ENCODE assay signal across 8 cellular contexts in the genomic region with DNA sequence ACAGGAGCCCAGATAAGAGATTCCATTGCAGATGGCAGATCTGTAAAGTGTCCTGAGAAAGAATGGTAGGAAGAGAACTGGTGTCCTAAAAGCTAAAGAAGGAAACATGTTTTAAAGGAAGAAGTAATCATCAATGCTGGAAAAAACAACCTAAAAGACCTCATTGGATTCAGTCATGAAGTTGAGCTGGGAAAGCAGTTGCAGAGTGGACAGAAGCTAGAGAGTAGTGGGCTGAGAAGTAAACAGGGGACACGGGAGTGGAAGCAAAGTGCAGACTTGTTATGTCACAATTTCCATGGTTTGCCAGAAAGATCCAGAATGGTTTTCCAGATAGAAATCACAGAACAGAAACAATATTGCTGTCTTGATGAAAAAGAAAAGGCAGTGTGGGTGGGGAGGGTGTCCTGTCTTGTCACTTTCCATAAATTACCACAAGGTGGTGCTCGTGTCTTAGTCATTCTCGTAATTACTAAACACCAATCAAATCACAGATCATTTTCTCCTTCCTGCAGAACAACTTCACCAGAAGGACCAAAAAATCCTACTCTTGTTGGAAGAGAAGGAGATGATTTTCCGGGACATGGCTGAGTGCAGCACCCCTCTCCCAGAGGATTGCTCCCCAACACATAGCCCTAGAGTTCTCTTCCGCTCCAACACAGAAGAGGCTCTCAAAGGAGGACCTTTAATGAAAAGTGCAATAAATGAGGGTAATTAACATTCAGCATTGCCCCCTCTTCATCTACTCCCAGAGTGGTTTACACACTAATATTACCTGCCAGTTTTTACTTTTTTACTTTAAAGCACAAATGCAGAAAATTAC.
DNase-seq lines count a peak whose midpoint lies in the region; ATAC-seq and TF ChIP-seq lines count a peak whose summit lies in the region.

No MANE protein-coding gene starts in this region.

- peaks cover 38% of the 10 kb centered on the region for H3K36me3 ChIP-seq in neural progenitor cell

- no peak overlapping the region for H3K4me2 ChIP-seq in neural progenitor cell

- H3K27ac Mint-ChIP-seq in activated CD4-positive, alpha-beta memory T cell treated with anti-CD3 and anti-CD28 coated beads, Interleukin-2, amount 10 ng/mL, durations not matched to agents 7 days and 5 days: peak overlapping the region; percentile 66
- H3K27ac Mint-ChIP-seq in neural progenitor cell: peak overlapping the region; percentile 4

- no peak overlapping the region for H3K4me3 ChIP-seq in AG04450 (ENCODE audit: low read depth, low read length)
- no peak overlapping the region for H3K4me3 ChIP-seq in GM12875 (ENCODE audit: low read depth, low read length)
- H3K4me3 ChIP-seq in fibroblast of pulmonary artery (replicated peaks; ENCODE audit: low read depth, low read length): no peak overlapping the region
- no peak overlapping the region for H3K4me3 ChIP-seq in neural progenitor cell

- H3K9me3 ChIP-seq in AG04450 (ENCODE audit: control insufficient read depth, insufficient read depth, low read length): peaks cover 4% of the 10 kb centered on the region; the same call in 1 of the 2 replicates
- peaks cover 12% of the 10 kb centered on the region for H3K9me3 ChIP-seq in neural progenitor cell (ENCODE audit: low read depth)

- H3K36me3 Mint-ChIP-seq in activated CD4-positive, alpha-beta memory T cell treated with anti-CD3 and anti-CD28 coated beads, Interleukin-2, amount 10 ng/mL, durations not matched to agents 7 days and 5 days (ENCODE audit: low read depth): peaks cover 81% of the 10 kb centered on the region
- peaks cover 39% of the 10 kb centered on the region for H3K36me3 Mint-ChIP-seq in neural progenitor cell

- H3K27me3 Mint-ChIP-seq in activated CD4-positive, alpha-beta memory T cell treated with anti-CD3 and anti-CD28 coated beads, Interleukin-2, amount 10 ng/mL, durations not matched to agents 7 days and 5 days: no peaks in the 10 kb centered on the region
- no peaks in the 10 kb centered on the region for H3K27me3 Mint-ChIP-seq in neural progenitor cell (ENCODE audit: insufficient read depth, low read depth)

- ATAC-seq in HG03196 (IDR thresholded peaks at IDR 0.05; ENCODE audit: unreplicated experiment) (peak; percentile 65), HG02763 (IDR thresholded peaks at IDR 0.05; ENCODE audit: unreplicated experiment) (no peak)

- no peak overlapping the region for H3K9ac ChIP-seq in neural progenitor cell

- no peaks in the 10 kb centered on the region for H3K4me1 ChIP-seq in neural progenitor cell

- peaks cover 10% of the 10 kb centered on the region for H3K4me1 Mint-ChIP-seq in activated CD4-positive, alpha-beta memory T cell treated with anti-CD3 and anti-CD28 coated beads, Interleukin-2, amount 10 ng/mL, durations not matched to agents 7 days and 5 days
- peaks cover 3% of the 10 kb centered on the region for H3K4me1 Mint-ChIP-seq in neural progenitor cell

- POLR2A ChIA-PET in AG04450 (lab: Yijun Ruan, JAX): no interaction called here
- POLR2A ChIA-PET in activated CD4-positive, alpha-beta memory T cell treated with anti-CD3 and anti-CD28 coated beads, Interleukin-2, amount 10 ng/mL, durations not matched to agents 7 days and 5 days (lab: Charles Lee): no interaction called here

- CTCF ChIA-PET in AG04450 (lab: Charles Lee): interaction anchor here (0.7 to 4.3 kb wide), 15 partner anchors 9 to 417 kb away, joined by 3 to 78 read pairs (median 5); no protein-coding TSS in a partner anchor
- CTCF ChIA-PET in activated CD4-positive, alpha-beta memory T cell treated with anti-CD3 and anti-CD28 coated beads, Interleukin-2, amount 10 ng/mL, durations not matched to agents 7 days and 5 days (lab: Charles Lee): interaction anchor here (0.8 to 1.4 kb wide), 14 partner anchors 9 to 411 kb away, joined by 3 to 19 read pairs (median 4); no protein-coding TSS in a partner anchor

- no peak overlapping the region for H3K4me3 Mint-ChIP-seq in activated CD4-positive, alpha-beta memory T cell treated with anti-CD3 and anti-CD28 coated beads, Interleukin-2, amount 10 ng/mL, durations not matched to agents 7 days and 5 days
- H3K4me3 Mint-ChIP-seq in neural progenitor cell: no peak overlapping the region

- H4K20me1 ChIP-seq in neural progenitor cell (ENCODE audit: low read depth): no peaks in the 10 kb centered on the region

- H3K27ac ChIP-seq in AG04450 (ENCODE audit: low read depth, low read length): no peak overlapping the region
- no peak overlapping the region for H3K27ac ChIP-seq in neural progenitor cell

- no peaks in the 10 kb centered on the region for H3K79me2 ChIP-seq in neural progenitor cell (ENCODE audit: low read depth)

- peak; percentile 37 for DNase-seq in AG04450 (ENCODE audit: low read depth, low spot score)
- peak; percentile 37 for DNase-seq in NCI-H446 treated with DMSO at 0.1 percent for 48 hours (lab: John Stamatoyannopoulos, UW)
- peak; percentile 44 for DNase-seq in activated CD4-positive, alpha-beta memory T cell treated with anti-CD3 and anti-CD28 coated beads, Interleukin-2, amount 10 ng/mL, durations not matched to agents 7 days and 5 days
- DNase-seq in fibroblast of pulmonary artery (ENCODE audit: low read depth): peak; percentile 80
- DNase-seq in neural progenitor cell (ENCODE audit: low spot score): peak; percentile 78

- H3K9me3 Mint-ChIP-seq in activated CD4-positive, alpha-beta memory T cell treated with anti-CD3 and anti-CD28 coated beads, Interleukin-2, amount 10 ng/mL, durations not matched to agents 7 days and 5 days: peaks cover 12% of the 10 kb centered on the region
- peaks cover 23% of the 10 kb centered on the region for H3K9me3 Mint-ChIP-seq in neural progenitor cell

- H3K27me3 ChIP-seq in AG04450 (ENCODE audit: control insufficient read depth, insufficient read depth, low read length): no peaks in the 10 kb centered on the region
- no peaks in the 10 kb centered on the region for H3K27me3 ChIP-seq in neural progenitor cell

- TF ChIP-seq CTCF in AG04450 (IDR thresholded peaks at IDR 0.05; ENCODE audit: low read depth, low read length) (peak; percentile 69), GM12875 (IDR thresholded peaks at IDR 0.05; ENCODE audit: borderline replicate concordance, insufficient read depth, low read depth, low read length) (peak; percentile 56; the same call in 1 of the 2 replicates), fibroblast of pulmonary artery (IDR thresholded peaks at IDR 0.05; ENCODE audit: low read length, missing control alignments) (peak; percentile 63), neural progenitor cell (IDR thresholded peaks at IDR 0.05) (peak; percentile 87)

- peaks cover 6% of the 10 kb centered on the region for H3F3A ChIP-seq in neural progenitor cell (ENCODE audit: low read depth)

- no peak overlapping the region for H2AFZ ChIP-seq in neural progenitor cell (replicated peaks)
